Comparison of ENCODE assay signal across 7 cellular contexts in the genomic region with DNA sequence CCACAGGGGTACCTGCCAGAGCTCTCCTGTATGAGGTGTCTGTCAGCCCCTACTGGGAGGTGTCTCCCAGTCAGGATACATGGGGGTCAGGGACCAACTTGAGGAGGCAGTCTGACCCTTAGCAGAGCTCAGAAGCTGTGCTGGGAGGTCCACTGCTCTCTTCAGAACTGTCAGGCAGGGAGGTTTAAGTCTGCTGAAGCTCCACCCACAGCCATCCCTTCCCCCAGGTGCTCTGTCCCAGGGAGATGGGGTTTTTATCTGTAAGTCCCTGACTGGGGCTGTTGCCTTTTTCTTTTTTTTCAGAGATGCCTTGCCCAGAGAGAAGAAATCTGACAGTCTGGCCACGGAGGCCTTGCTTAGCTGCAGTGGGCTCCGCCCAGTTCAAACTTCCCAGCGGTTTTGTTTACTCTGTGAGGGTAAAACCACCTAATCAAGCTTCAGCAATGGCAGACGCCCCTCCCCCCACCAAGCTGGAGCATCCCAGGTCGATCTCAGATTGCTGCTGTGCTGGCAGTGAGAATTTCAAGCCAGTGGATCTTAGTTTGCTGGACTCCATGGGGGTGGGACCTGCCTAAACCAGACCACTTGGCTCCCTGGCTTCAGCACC.
A peak's percentile ranks its signal among the peaks of the same experiment; 100 is the strongest.
DNase-seq lines count a peak whose midpoint lies in the region; ATAC-seq and TF ChIP-seq lines count a peak whose summit lies in the region.
"Not testable (repeated sequence)": the region's sequence is repeated elsewhere in the genome, so short reads cannot be mapped to it uniquely, and the experiment has no call there.

No MANE protein-coding gene starts in this region.

- H3K9me2 ChIP-seq in GM23338 (ENCODE audit: insufficient read depth); MM.1S (replicated peaks; ENCODE audit: insufficient read depth, low read length): not testable (repeated sequence)

- H3K27me3 ChIP-seq in GM23338 (ENCODE audit: insufficient read depth); MM.1S (replicated peaks; ENCODE audit: insufficient read depth, low read length); OCI-LY3 (ENCODE audit: low read depth, low read length): not testable (repeated sequence)

- H3K36me3 Mint-ChIP-seq in GM23338 (ENCODE audit: low read depth); glutamatergic neuron (ENCODE audit: unreplicated experiment); progenitor cell of endocrine pancreas (ENCODE audit: insufficient read depth): not testable (repeated sequence)

- not testable (repeated sequence) for H3K27ac ChIP-seq in GM23338 (ENCODE audit: low read depth); MM.1S (ENCODE audit: low read length)
- peak overlapping the region; percentile 46 for H3K27ac ChIP-seq in OCI-LY3 (ENCODE audit: low read length)

- H3K4me1 Mint-ChIP-seq in GM23338; glutamatergic neuron (ENCODE audit: low read depth, unreplicated experiment); progenitor cell of endocrine pancreas (ENCODE audit: low read depth): not testable (repeated sequence)

- peak; percentile 66 for ATAC-seq in GM23338
- ATAC-seq in left lobe of liver: not testable (repeated sequence)

- H3K27ac Mint-ChIP-seq in GM23338; glutamatergic neuron (ENCODE audit: unreplicated experiment); progenitor cell of endocrine pancreas: not testable (repeated sequence)

- H3K27me3 Mint-ChIP-seq in GM23338 (ENCODE audit: insufficient read depth, low read depth, poor library complexity); glutamatergic neuron (ENCODE audit: unreplicated experiment); progenitor cell of endocrine pancreas: not testable (repeated sequence)

- H3K4me3 Mint-ChIP-seq in GM23338 (peak overlapping the region; percentile 57; the same call in 2 of the 3 replicates), progenitor cell of endocrine pancreas (ENCODE audit: low read depth) (peak overlapping the region; percentile 37)
- not testable (repeated sequence) for H3K4me3 Mint-ChIP-seq in glutamatergic neuron (ENCODE audit: unreplicated experiment)

- H3K9me3 Mint-ChIP-seq in GM23338; glutamatergic neuron (ENCODE audit: unreplicated experiment): not testable (repeated sequence)
- peaks cover 35% of the 10 kb centered on the region for H3K9me3 Mint-ChIP-seq in progenitor cell of endocrine pancreas (ENCODE audit: low read depth)

- DNase-seq in GM23338 (ENCODE audit: low spot score) (peak; percentile 64), MM.1S (peak; percentile 34), NCI-H345 (lab: John Stamatoyannopoulos, UW) (peak; percentile 14), glutamatergic neuron (peak; percentile 28), left lobe of liver (ENCODE audit: low spot score) (peak; percentile 40)
- not testable (repeated sequence) for DNase-seq in progenitor cell of endocrine pancreas (ENCODE audit: low spot score, unreplicated experiment)

- not testable (repeated sequence) for H3F3A ChIP-seq in GM23338 (replicated peaks; ENCODE audit: low read depth); MM.1S (ENCODE audit: insufficient read depth, low read length)

- not testable (repeated sequence) for H3K36me3 ChIP-seq in GM23338 (ENCODE audit: insufficient read depth); MM.1S (replicated peaks; ENCODE audit: insufficient read depth, low read length); OCI-LY3 (replicated peaks; ENCODE audit: low read depth, low read length)

- not testable (repeated sequence) for H3K79me2 ChIP-seq in GM23338 (replicated peaks; ENCODE audit: insufficient read depth); MM.1S (ENCODE audit: low read length); OCI-LY3 (ENCODE audit: low read length)

- TF ChIP-seq CTCF in GM23338 (conservative IDR thresholded peaks at IDR 0.05; ENCODE audit: low read depth in 2 of 2); MM.1S (IDR thresholded peaks at IDR 0.05; ENCODE audit: low read length); OCI-LY3 (IDR thresholded peaks at IDR 0.05; ENCODE audit: low read depth, low read length); glutamatergic neuron (IDR thresholded peaks at IDR 0.05; ENCODE audit: partially characterized antibody, unreplicated experiment); progenitor cell of endocrine pancreas (IDR thresholded peaks at IDR 0.05; ENCODE audit: unreplicated experiment): not testable (repeated sequence)

- H3K4me1 ChIP-seq in GM23338 (ENCODE audit: insufficient read depth); MM.1S (ENCODE audit: low read length): not testable (repeated sequence)
- peaks cover 15% of the 10 kb centered on the region for H3K4me1 ChIP-seq in OCI-LY3 (ENCODE audit: low read length)

- not testable (repeated sequence) for H3K9ac ChIP-seq in MM.1S (ENCODE audit: low read length); OCI-LY3 (ENCODE audit: low read length)

- 0 out of 2 replicates have a peak overlapping the region, but pooled peaks have one; percentile 34 for H3K4me3 ChIP-seq in GM23338
- not testable (repeated sequence) for H3K4me3 ChIP-seq in MM.1S (ENCODE audit: low read length)
- peak overlapping the region; percentile 37; the same call in 1 of the 2 replicates for H3K4me3 ChIP-seq in OCI-LY3 (ENCODE audit: low read length)

- H3K4me2 ChIP-seq in GM23338 (peak overlapping the region; percentile 61), OCI-LY3 (ENCODE audit: low read length) (peak overlapping the region; percentile 52)
- not testable (repeated sequence) for H3K4me2 ChIP-seq in MM.1S (ENCODE audit: low read depth, low read length)

- H3K9me3 ChIP-seq in MM.1S (replicated peaks; ENCODE audit: insufficient read depth, low read length); OCI-LY3 (ENCODE audit: insufficient read depth, low read length): not testable (repeated sequence)

- not testable (repeated sequence) for H4K20me1 ChIP-seq in GM23338 (replicated peaks; ENCODE audit: insufficient read depth); MM.1S (ENCODE audit: insufficient read depth, low read length); OCI-LY3 (ENCODE audit: insufficient read depth, low read length)

- H2AFZ ChIP-seq in GM23338: peak overlapping the region; percentile 56
- not testable (repeated sequence) for H2AFZ ChIP-seq in MM.1S (ENCODE audit: low read length)
- peak overlapping the region; percentile 30; the same call in 1 of the 2 replicates for H2AFZ ChIP-seq in OCI-LY3 (ENCODE audit: low read depth, low read length)
